In genomic region chr6:108782231-108783041, GRCh38 we compare ENCODE assay signal across 1 cellular context.
TF ChIP-seq lines count a peak whose summit lies in the region.

No MANE protein-coding gene starts in this region.

TF ChIP-seq in HepG2, 621 proteins besides CTCF, POLR2A, EP300 and RAD21 (continued from another document):
- 0 out of 2 replicates have a peak, but pooled peaks have one; percentile 42 for TF ChIP-seq PRDM15 (CRISPR knock-in tag; IDR thresholded peaks at IDR 0.05)
- peak; percentile 72 for TF ChIP-seq ZNF501 (CRISPR knock-in tag; IDR thresholded peaks at IDR 0.05)
